In genomic region chr7:140316165-140316661, GRCh38 we compare ENCODE assay signal across 8 cellular contexts.
DNase-seq lines count a peak whose midpoint lies in the region; TF ChIP-seq lines count a peak whose summit lies in the region.

No MANE protein-coding gene starts in this region.

- peak overlapping the region; percentile 65 for H3K27ac Mint-ChIP-seq in activated CD4-positive, alpha-beta T cell treated with anti-CD3 and anti-CD28 coated beads, Interleukin-2, amount 10 ng/mL, durations not matched to agents 24 days and 14 days

- H3K4me1 Mint-ChIP-seq in activated CD4-positive, alpha-beta T cell treated with anti-CD3 and anti-CD28 coated beads, Interleukin-2, amount 10 ng/mL, durations not matched to agents 24 days and 14 days = peaks cover 40% of the 10 kb centered on the region

- intact Hi-C loops in activated CD4-positive, alpha-beta T cell treated with anti-CD3 and anti-CD28 coated beads, Interleukin-2, amount 10 ng/mL, durations not matched to agents 24 days and 14 days (cut with micrococcal nuclease) = loop anchor here (5.0 to 10.0 kb wide), 2 partner anchors 254 to 541 kb away; partner anchors contain the start of genes HIPK2 and PARP12
- intact Hi-C loops in prostate gland (cut with DNase I) = loop anchor here (2.0 kb wide), 1 partner anchor 139 kb away; the partner anchor contains the start of gene KDM7A

- CTCF ChIA-PET in GM10248 (lab: Yijun Ruan, JAX) = no interaction called here

- H3K4me3 Mint-ChIP-seq in activated CD4-positive, alpha-beta T cell treated with anti-CD3 and anti-CD28 coated beads, Interleukin-2, amount 10 ng/mL, durations not matched to agents 24 days and 14 days = peak overlapping the region; percentile 39

- DNase-seq in activated CD4-positive, alpha-beta T cell treated with anti-CD3 and anti-CD28 coated beads, Interleukin-2, amount 10 ng/mL, durations not matched to agents 24 days and 14 days = peak; percentile 62
- no peak for DNase-seq in activated CD4-positive, alpha-beta T cell treated with anti-CD3 and anti-CD28 coated beads for 1 hour
- DNase-seq in globus pallidus (ENCODE audit: low spot score) = peak; percentile 76
- DNase-seq in prostate gland (ENCODE audit: low spot score) = peak; percentile 76
- DNase-seq in GM10248 (ENCODE audit: extremely low spot score) = no peak
- no peak for DNase-seq in BE2C
- DNase-seq in stimulated activated naive CD4-positive, alpha-beta T cell (lab: John Stamatoyannopoulos, UW) = no peak

- H3K27me3 Mint-ChIP-seq in activated CD4-positive, alpha-beta T cell treated with anti-CD3 and anti-CD28 coated beads, Interleukin-2, amount 10 ng/mL, durations not matched to agents 24 days and 14 days = no peaks in the 10 kb centered on the region

- H3K27me3 ChIP-seq in prostate gland (replicated peaks; ENCODE audit: insufficient read depth) (no peaks in the 10 kb centered on the region), BE2C (no peaks in the 10 kb centered on the region)

- no peak for TF ChIP-seq POLR2A in prostate gland (IDR thresholded peaks at IDR 0.05)

- H3K4me3 ChIP-seq in prostate gland (peak overlapping the region in 1 of 2 donors; percentile 4), BE2C (ENCODE audit: low read depth, low read length) (no peak overlapping the region)

- H3K9me3 ChIP-seq in prostate gland (no peaks in the 10 kb centered on the region), BE2C (no peaks in the 10 kb centered on the region)

- H3K4me1 ChIP-seq in prostate gland (replicated peaks) (peaks cover 9% of the 10 kb centered on the region), BE2C (no peaks in the 10 kb centered on the region)

- POLR2A ChIA-PET in GM10248 (lab: Yijun Ruan, JAX) = no interaction called here

- peak overlapping the region; percentile 50 for H3K27ac ChIP-seq in VCaP
- H3K27ac ChIP-seq in prostate gland = peak overlapping the region; percentile 30 to 40

- TF ChIP-seq CTCF in VCaP (conservative IDR thresholded peaks at IDR 0.05) (no peak), prostate gland (IDR thresholded peaks at IDR 0.05) (no peak), GM10248 (IDR thresholded peaks at IDR 0.05; ENCODE audit: control extremely low read depth, extremely low read depth, low read depth, missing control alignments) (no peak), BE2C (IDR thresholded peaks at IDR 0.05; ENCODE audit: low read depth, low read length) (no peak)

- peaks cover 21% of the 10 kb centered on the region for H3K9me3 Mint-ChIP-seq in activated CD4-positive, alpha-beta T cell treated with anti-CD3 and anti-CD28 coated beads, Interleukin-2, amount 10 ng/mL, durations not matched to agents 24 days and 14 days

- H3K36me3 ChIP-seq in prostate gland (no peaks in the 10 kb centered on the region), BE2C (no peaks in the 10 kb centered on the region)

- WGBS in prostate gland = 6% methylated on average over 7 of the region's 7 CpGs

- peaks cover 39% of the 10 kb centered on the region for H3K36me3 Mint-ChIP-seq in activated CD4-positive, alpha-beta T cell treated with anti-CD3 and anti-CD28 coated beads, Interleukin-2, amount 10 ng/mL, durations not matched to agents 24 days and 14 days (ENCODE audit: low read depth)

Comparison
In these comparisons a context has a peak if more than half of its experiments do, and no peak if none do; other contexts are left out.
1. DNase-seq: peak in activated CD4-positive, alpha-beta T cell treated with anti-CD3 and anti-CD28 coated beads, Interleukin-2, amount 10 ng/mL, durations not matched to agents 24 days and 14 days (single experiment), globus pallidus (single experiment) and prostate gland (single experiment); none in activated CD4-positive, alpha-beta T cell treated with anti-CD3 and anti-CD28 coated beads for 1 hour (single experiment), GM10248 (single experiment), BE2C (single experiment) and stimulated activated naive CD4-positive, alpha-beta T cell (0 of 6).